Comparison of ENCODE assay signal across 8 cellular contexts in genomic region chrX:130091976-130092522, GRCh38. TPM values are rescaled to one million over a fixed set of nuclear protein-coding genes. Genes with fewer than 3 reads are reported as not detected.
DNase-seq lines count a peak whose midpoint lies in the region; ATAC-seq and TF ChIP-seq lines count a peak whose summit lies in the region.

No MANE protein-coding gene starts in this region.

- H3K36me3 ChIP-seq in gastroesophageal sphincter = no peaks in the 10 kb centered on the region

- H3K4me1 ChIP-seq in gastroesophageal sphincter = no peaks in the 10 kb centered on the region

- no peak overlapping the region for H3K4me3 ChIP-seq in gastroesophageal sphincter

- ATAC-seq in GM21529 (IDR thresholded peaks at IDR 0.05; ENCODE audit: unreplicated experiment) (peak; percentile 98), gastroesophageal sphincter (peak; percentile 62)

- in situ Hi-C loops in KBM-7 (cut with MboI; ENCODE audit: low pct_unique_long_range_greater_than_20kb, low sequenced_read_pairs) = no loop called here

- no peaks in the 10 kb centered on the region for H3K27me3 ChIP-seq in gastroesophageal sphincter

- TF ChIP-seq CTCF in gastroesophageal sphincter (IDR thresholded peaks at IDR 0.05) = no peak

- DNase-seq in KBM-7 (peak; percentile 98), superior temporal gyrus (ENCODE audit: extremely low spot score) (no peak), inferior parietal cortex (ENCODE audit: extremely low spot score) (no peak)
- DNase-seq in activated CD4-positive, alpha-beta T cell treated with anti-CD3 and anti-CD28 coated beads, Interleukin-2, amount 10 ng/mL, durations not matched to agents 24 days and 14 days = peak; percentile 94
- DNase-seq in stimulated activated CD4-positive, alpha-beta T cell treated with anti-CD3 and anti-CD28 coated beads, Interleukin-4, amount 100 ng/mL, for 48 hours (ENCODE audit: low read depth in 2 of 2) = peak; percentile 63 to 72

- peak overlapping the region; percentile 86 for H3K4me3 Mint-ChIP-seq in activated CD4-positive, alpha-beta T cell treated with anti-CD3 and anti-CD28 coated beads, Interleukin-2, amount 10 ng/mL, durations not matched to agents 24 days and 14 days

- intact Hi-C loops in activated CD4-positive, alpha-beta T cell treated with anti-CD3 and anti-CD28 coated beads, Interleukin-2, amount 10 ng/mL, durations not matched to agents 24 days and 14 days (cut with micrococcal nuclease) = loop anchor here (1.0 kb wide), 1 partner anchor 10 kb away; no protein-coding TSS in a partner anchor

- no peaks in the 10 kb centered on the region for H3K9me3 ChIP-seq in gastroesophageal sphincter

- 60% methylated on average over 1 of the region's 10 CpGs; no CpG with 5 or more reads in 1 of the 2 donors for WGBS in gastroesophageal sphincter (ENCODE audit: low coverage in 1 of 2), 2 donors

- peaks cover 6% of the 10 kb centered on the region for H3K36me3 Mint-ChIP-seq in activated CD4-positive, alpha-beta T cell treated with anti-CD3 and anti-CD28 coated beads, Interleukin-2, amount 10 ng/mL, durations not matched to agents 24 days and 14 days (ENCODE audit: low read depth)

- peak overlapping the region in 2 of 4 donors; percentile 9 to 12 for H3K27ac ChIP-seq in gastroesophageal sphincter

- no peaks in the 10 kb centered on the region for H3K27me3 Mint-ChIP-seq in activated CD4-positive, alpha-beta T cell treated with anti-CD3 and anti-CD28 coated beads, Interleukin-2, amount 10 ng/mL, durations not matched to agents 24 days and 14 days

- H3K9me3 Mint-ChIP-seq in activated CD4-positive, alpha-beta T cell treated with anti-CD3 and anti-CD28 coated beads, Interleukin-2, amount 10 ng/mL, durations not matched to agents 24 days and 14 days = no peaks in the 10 kb centered on the region

- peak; percentile 29 for TF ChIP-seq POLR2A in GM10847 (IDR thresholded peaks at IDR 0.05; ENCODE audit: extremely low read depth, insufficient read length)
- no peak for TF ChIP-seq POLR2A in gastroesophageal sphincter (IDR thresholded peaks at IDR 0.05)

- H3K4me1 Mint-ChIP-seq in activated CD4-positive, alpha-beta T cell treated with anti-CD3 and anti-CD28 coated beads, Interleukin-2, amount 10 ng/mL, durations not matched to agents 24 days and 14 days = peaks cover 35% of the 10 kb centered on the region

- no peak for TF ChIP-seq EP300 in gastroesophageal sphincter (IDR thresholded peaks at IDR 0.05)

- peak overlapping the region; percentile 95 for H3K27ac Mint-ChIP-seq in activated CD4-positive, alpha-beta T cell treated with anti-CD3 and anti-CD28 coated beads, Interleukin-2, amount 10 ng/mL, durations not matched to agents 24 days and 14 days

RNA-seq across cellular contexts. Expression of gene ELF4, which starts 18.2 kb away (rescaled TPM):
- total RNA-seq in activated CD4-positive, alpha-beta T cell treated with anti-CD3 and anti-CD28 coated beads, Interleukin-2, amount 10 ng/mL, durations not matched to agents 24 days and 14 days = 27.4 and 29.5 TPM in 2 replicates
- 1 to 10 TPM; 4.5 to 9.5 (median 7.5) TPM for total RNA-seq in gastroesophageal sphincter

Comparison
In these comparisons a context has a peak if more than half of its experiments do, and no peak if none do; other contexts are left out.
1. DNase-seq: peak in KBM-7 (single experiment), activated CD4-positive, alpha-beta T cell treated with anti-CD3 and anti-CD28 coated beads, Interleukin-2, amount 10 ng/mL, durations not matched to agents 24 days and 14 days (single experiment) and stimulated activated CD4-positive, alpha-beta T cell treated with anti-CD3 and anti-CD28 coated beads, Interleukin-4, amount 100 ng/mL, for 48 hours (2 of 2); none in superior temporal gyrus (single experiment) and inferior parietal cortex (single experiment).